Comparison of ENCODE assay signal across 1 cellular context in genomic region chr9:137223078-137224040, GRCh38.
TF ChIP-seq lines count a peak whose summit lies in the region.

No MANE protein-coding gene starts in this region.

TF ChIP-seq in HepG2, 621 proteins besides CTCF, POLR2A, EP300 and RAD21 (continued from another document):
- 0 out of 2 replicates have a peak, but pooled peaks have one; percentile 18 for TF ChIP-seq ZNF770 (CRISPR knock-in tag; IDR thresholded peaks at IDR 0.05)
- TF ChIP-seq MAFG (CRISPR knock-in tag; IDR thresholded peaks at IDR 0.05): no peak
- 0 out of 2 replicates have a peak, but pooled peaks have one; percentile 8 for TF ChIP-seq CBFB (CRISPR knock-in tag; IDR thresholded peaks at IDR 0.05)
- no peak for TF ChIP-seq ZBTB14 (CRISPR knock-in tag; IDR thresholded peaks at IDR 0.05)
- 0 out of 2 replicates have a peak, but pooled peaks have one; percentile 49 for TF ChIP-seq ZNF678 (CRISPR knock-in tag; IDR thresholded peaks at IDR 0.05)
- TF ChIP-seq KMT2B (CRISPR knock-in tag; IDR thresholded peaks at IDR 0.05): 0 out of 2 replicates have a peak, but pooled peaks have one; percentile 17
- TF ChIP-seq TRIM24 (CRISPR knock-in tag; IDR thresholded peaks at IDR 0.05): no peak
- TF ChIP-seq, protein P1, sequence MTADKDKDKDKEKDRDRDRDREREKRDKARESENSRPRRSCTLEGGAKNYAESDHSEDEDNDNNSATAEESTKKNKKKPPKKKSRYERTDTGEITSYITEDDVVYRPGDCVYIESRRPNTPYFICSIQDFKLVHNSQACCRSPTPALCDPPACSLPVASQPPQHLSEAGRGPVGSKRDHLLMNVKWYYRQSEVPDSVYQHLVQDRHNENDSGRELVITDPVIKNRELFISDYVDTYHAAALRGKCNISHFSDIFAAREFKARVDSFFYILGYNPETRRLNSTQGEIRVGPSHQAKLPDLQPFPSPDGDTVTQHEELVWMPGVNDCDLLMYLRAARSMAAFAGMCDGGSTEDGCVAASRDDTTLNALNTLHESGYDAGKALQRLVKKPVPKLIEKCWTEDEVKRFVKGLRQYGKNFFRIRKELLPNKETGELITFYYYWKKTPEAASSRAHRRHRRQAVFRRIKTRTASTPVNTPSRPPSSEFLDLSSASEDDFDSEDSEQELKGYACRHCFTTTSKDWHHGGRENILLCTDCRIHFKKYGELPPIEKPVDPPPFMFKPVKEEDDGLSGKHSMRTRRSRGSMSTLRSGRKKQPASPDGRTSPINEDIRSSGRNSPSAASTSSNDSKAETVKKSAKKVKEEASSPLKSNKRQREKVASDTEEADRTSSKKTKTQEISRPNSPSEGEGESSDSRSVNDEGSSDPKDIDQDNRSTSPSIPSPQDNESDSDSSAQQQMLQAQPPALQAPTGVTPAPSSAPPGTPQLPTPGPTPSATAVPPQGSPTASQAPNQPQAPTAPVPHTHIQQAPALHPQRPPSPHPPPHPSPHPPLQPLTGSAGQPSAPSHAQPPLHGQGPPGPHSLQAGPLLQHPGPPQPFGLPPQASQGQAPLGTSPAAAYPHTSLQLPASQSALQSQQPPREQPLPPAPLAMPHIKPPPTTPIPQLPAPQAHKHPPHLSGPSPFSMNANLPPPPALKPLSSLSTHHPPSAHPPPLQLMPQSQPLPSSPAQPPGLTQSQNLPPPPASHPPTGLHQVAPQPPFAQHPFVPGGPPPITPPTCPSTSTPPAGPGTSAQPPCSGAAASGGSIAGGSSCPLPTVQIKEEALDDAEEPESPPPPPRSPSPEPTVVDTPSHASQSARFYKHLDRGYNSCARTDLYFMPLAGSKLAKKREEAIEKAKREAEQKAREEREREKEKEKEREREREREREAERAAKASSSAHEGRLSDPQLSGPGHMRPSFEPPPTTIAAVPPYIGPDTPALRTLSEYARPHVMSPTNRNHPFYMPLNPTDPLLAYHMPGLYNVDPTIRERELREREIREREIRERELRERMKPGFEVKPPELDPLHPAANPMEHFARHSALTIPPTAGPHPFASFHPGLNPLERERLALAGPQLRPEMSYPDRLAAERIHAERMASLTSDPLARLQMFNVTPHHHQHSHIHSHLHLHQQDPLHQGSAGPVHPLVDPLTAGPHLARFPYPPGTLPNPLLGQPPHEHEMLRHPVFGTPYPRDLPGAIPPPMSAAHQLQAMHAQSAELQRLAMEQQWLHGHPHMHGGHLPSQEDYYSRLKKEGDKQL (CRISPR knock-in tag; IDR thresholded peaks at IDR 0.05; ENCODE audit: low read depth): no peak
- TF ChIP-seq GATA4 (IDR thresholded peaks at IDR 0.05; ENCODE audit: borderline replicate concordance, low read depth): peak; percentile 27; the same call in 1 of the 2 replicates
- TF ChIP-seq PRPF4 (IDR thresholded peaks at IDR 0.05; ENCODE audit: low read depth, low read length, poor library complexity, severe bottlenecking): no peak
- TF ChIP-seq IKZF5 (CRISPR knock-in tag; IDR thresholded peaks at IDR 0.05): no peak
- peak; percentile 34 for TF ChIP-seq XRCC5 (optimal IDR thresholded peaks at IDR 0.05; ENCODE audit: low read length)
- TF ChIP-seq, protein P2, sequence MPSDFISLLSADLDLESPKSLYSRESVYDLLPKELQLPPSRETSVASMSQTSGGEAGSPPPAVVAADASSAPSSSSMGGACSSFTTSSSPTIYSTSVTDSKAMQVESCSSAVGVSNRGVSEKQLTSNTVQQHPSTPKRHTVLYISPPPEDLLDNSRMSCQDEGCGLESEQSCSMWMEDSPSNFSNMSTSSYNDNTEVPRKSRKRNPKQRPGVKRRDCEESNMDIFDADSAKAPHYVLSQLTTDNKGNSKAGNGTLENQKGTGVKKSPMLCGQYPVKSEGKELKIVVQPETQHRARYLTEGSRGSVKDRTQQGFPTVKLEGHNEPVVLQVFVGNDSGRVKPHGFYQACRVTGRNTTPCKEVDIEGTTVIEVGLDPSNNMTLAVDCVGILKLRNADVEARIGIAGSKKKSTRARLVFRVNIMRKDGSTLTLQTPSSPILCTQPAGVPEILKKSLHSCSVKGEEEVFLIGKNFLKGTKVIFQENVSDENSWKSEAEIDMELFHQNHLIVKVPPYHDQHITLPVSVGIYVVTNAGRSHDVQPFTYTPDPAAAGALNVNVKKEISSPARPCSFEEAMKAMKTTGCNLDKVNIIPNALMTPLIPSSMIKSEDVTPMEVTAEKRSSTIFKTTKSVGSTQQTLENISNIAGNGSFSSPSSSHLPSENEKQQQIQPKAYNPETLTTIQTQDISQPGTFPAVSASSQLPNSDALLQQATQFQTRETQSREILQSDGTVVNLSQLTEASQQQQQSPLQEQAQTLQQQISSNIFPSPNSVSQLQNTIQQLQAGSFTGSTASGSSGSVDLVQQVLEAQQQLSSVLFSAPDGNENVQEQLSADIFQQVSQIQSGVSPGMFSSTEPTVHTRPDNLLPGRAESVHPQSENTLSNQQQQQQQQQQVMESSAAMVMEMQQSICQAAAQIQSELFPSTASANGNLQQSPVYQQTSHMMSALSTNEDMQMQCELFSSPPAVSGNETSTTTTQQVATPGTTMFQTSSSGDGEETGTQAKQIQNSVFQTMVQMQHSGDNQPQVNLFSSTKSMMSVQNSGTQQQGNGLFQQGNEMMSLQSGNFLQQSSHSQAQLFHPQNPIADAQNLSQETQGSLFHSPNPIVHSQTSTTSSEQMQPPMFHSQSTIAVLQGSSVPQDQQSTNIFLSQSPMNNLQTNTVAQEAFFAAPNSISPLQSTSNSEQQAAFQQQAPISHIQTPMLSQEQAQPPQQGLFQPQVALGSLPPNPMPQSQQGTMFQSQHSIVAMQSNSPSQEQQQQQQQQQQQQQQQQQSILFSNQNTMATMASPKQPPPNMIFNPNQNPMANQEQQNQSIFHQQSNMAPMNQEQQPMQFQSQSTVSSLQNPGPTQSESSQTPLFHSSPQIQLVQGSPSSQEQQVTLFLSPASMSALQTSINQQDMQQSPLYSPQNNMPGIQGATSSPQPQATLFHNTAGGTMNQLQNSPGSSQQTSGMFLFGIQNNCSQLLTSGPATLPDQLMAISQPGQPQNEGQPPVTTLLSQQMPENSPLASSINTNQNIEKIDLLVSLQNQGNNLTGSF (CRISPR knock-in tag; IDR thresholded peaks at IDR 0.05): no peak
- no peak for TF ChIP-seq MED8 (CRISPR knock-in tag; IDR thresholded peaks at IDR 0.05; ENCODE audit: insufficient replicate concordance)
- TF ChIP-seq, protein P3, sequence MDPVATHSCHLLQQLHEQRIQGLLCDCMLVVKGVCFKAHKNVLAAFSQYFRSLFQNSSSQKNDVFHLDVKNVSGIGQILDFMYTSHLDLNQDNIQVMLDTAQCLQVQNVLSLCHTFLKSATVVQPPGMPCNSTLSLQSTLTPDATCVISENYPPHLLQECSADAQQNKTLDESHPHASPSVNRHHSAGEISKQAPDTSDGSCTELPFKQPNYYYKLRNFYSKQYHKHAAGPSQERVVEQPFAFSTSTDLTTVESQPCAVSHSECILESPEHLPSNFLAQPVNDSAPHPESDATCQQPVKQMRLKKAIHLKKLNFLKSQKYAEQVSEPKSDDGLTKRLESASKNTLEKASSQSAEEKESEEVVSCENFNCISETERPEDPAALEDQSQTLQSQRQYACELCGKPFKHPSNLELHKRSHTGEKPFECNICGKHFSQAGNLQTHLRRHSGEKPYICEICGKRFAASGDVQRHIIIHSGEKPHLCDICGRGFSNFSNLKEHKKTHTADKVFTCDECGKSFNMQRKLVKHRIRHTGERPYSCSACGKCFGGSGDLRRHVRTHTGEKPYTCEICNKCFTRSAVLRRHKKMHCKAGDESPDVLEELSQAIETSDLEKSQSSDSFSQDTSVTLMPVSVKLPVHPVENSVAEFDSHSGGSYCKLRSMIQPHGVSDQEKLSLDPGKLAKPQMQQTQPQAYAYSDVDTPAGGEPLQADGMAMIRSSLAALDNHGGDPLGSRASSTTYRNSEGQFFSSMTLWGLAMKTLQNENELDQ (CRISPR knock-in tag; IDR thresholded peaks at IDR 0.05; ENCODE audit: borderline replicate concordance): no peak
